8 cellular contexts compared by ENCODE assay signal in the genomic region with DNA sequence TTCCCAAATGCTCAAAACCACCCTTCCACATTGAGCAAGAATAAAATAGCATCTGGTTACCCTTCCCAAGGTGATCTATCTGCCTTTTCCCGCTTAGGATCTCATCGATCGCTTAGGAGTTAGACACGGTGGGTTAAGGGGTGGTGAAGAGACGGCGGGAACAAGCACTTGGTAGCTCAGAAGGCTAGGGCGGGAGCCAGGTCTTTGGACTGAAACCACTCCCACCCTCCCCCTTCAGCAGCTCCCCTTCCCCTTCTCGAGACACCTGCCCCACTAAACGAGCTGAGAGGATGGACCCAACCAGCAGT. TPM values are rescaled to one million over a fixed set of nuclear protein-coding genes. Genes with fewer than 3 reads are reported as not detected.
DNase-seq lines count a peak whose midpoint lies in the region; ATAC-seq, FAIRE-seq and TF ChIP-seq lines count a peak whose summit lies in the region.

No MANE protein-coding gene starts in this region.

- no peaks in the 10 kb centered on the region for H3K27me3 Mint-ChIP-seq in activated naive CD4-positive, alpha-beta T cell treated with anti-CD3 and anti-CD28 coated beads for 36 hours (ENCODE audit: low read depth)

- H3K9ac ChIP-seq in HUES6 (ENCODE audit: low read length): peak overlapping the region; percentile 86
- peak overlapping the region; percentile 45 to 92 for H3K9ac ChIP-seq in kidney (ENCODE audit: low read length in 2 of 2)

- peak overlapping the region; percentile 95 for H3K4me3 Mint-ChIP-seq in activated naive CD4-positive, alpha-beta T cell treated with anti-CD3 and anti-CD28 coated beads for 36 hours

- intact Hi-C loops in activated naive CD4-positive, alpha-beta T cell treated with anti-CD3 and anti-CD28 coated beads for 36 hours (cut with micrococcal nuclease): no loop called here
- intact Hi-C loops in kidney (cut with DNase I): no loop called here

- no peak for TF ChIP-seq POLR2A in suprapubic skin (IDR thresholded peaks at IDR 0.05)

- H3K4me3 ChIP-seq in HUES6 (ENCODE audit: low read depth, low read length) (peak overlapping the region; percentile 82), kidney (ENCODE audit: low read length in 2 of 2) (peak overlapping the region; percentile 85), suprapubic skin (peak overlapping the region; percentile 98)

- H3K4me1 ChIP-seq in HUES6 (ENCODE audit: control insufficient read depth, insufficient read depth, low read length): peaks cover 4% of the 10 kb centered on the region; the same call in 1 of the 2 replicates
- peaks cover 9 to 12% of the 10 kb centered on the region in 2 donors for H3K4me1 ChIP-seq in kidney (ENCODE audit: control insufficient read depth in 1 of 2, insufficient read depth in 1 of 2, low read depth in 1 of 2, low read length in 2 of 2)
- peaks cover 21% of the 10 kb centered on the region for H3K4me1 ChIP-seq in suprapubic skin

- CTCF ChIA-PET in activated naive CD4-positive, alpha-beta T cell treated with anti-CD3 and anti-CD28 coated beads for 36 hours (lab: Charles Lee): interaction anchor here (1.3 to 1.4 kb wide), 2 partner anchors 11 to 109 kb away, joined by 3 to 5 read pairs; a partner anchor contains a TSS

- H3K36me3 Mint-ChIP-seq in activated naive CD4-positive, alpha-beta T cell treated with anti-CD3 and anti-CD28 coated beads for 36 hours (ENCODE audit: low read depth): peaks cover 27% of the 10 kb centered on the region
- H3K36me3 Mint-ChIP-seq in activated naive CD4-positive, alpha-beta T cell treated with anti-CD3 and anti-CD28 coated beads, Interleukin-2, amount 50 U/mL, for 72 hours: peaks cover 17 to 28% of the 10 kb centered on the region in 2 donors

- ATAC-seq in activated naive CD4-positive, alpha-beta T cell treated with anti-CD3 and anti-CD28 coated beads, Interleukin-2, amount 50 U/mL, for 72 hours: no peak
- ATAC-seq in GM21529 (IDR thresholded peaks at IDR 0.05; ENCODE audit: unreplicated experiment) (no peak), HG03469 (IDR thresholded peaks at IDR 0.05; ENCODE audit: unreplicated experiment) (no peak)

- no peak for TF ChIP-seq EP300 in suprapubic skin (IDR thresholded peaks at IDR 0.05)

- no peaks in the 10 kb centered on the region for H3K27me3 ChIP-seq in HUES6 (ENCODE audit: control insufficient read depth, insufficient read depth, low read length)
- H3K27me3 ChIP-seq in suprapubic skin: no peaks in the 10 kb centered on the region

- H3K9me3 ChIP-seq in HUES6 (ENCODE audit: control insufficient read depth, insufficient read depth, low read depth, low read length) (no peaks in the 10 kb centered on the region), kidney (ENCODE audit: control insufficient read depth in 1 of 2, low read length in 2 of 2) (no peaks in the 10 kb centered on the region), suprapubic skin (no peaks in the 10 kb centered on the region)

- peak overlapping the region; percentile 64; the same call in 1 of the 2 replicates for H3K27ac ChIP-seq in HUES6 (ENCODE audit: low read depth, low read length)
- H3K27ac ChIP-seq in kidney (ENCODE audit: low read depth in 2 of 2, low read length in 2 of 2): peak overlapping the region in 1 of 2 donors; percentile 62
- peak overlapping the region; percentile 90 for H3K27ac ChIP-seq in suprapubic skin

- peak overlapping the region; percentile 99 for H3K27ac Mint-ChIP-seq in activated naive CD4-positive, alpha-beta T cell treated with anti-CD3 and anti-CD28 coated beads for 36 hours
- H3K27ac Mint-ChIP-seq in activated naive CD4-positive, alpha-beta T cell treated with anti-CD3 and anti-CD28 coated beads, Interleukin-2, amount 50 U/mL, for 72 hours: peak overlapping the region; percentile 99 to 100

- no peak for DNase-seq in activated naive CD4-positive, alpha-beta T cell treated with anti-CD3 and anti-CD28 coated beads for 36 hours
- DNase-seq in activated naive CD4-positive, alpha-beta T cell treated with anti-CD3 and anti-CD28 coated beads, Interleukin-2, amount 50 U/mL, for 16 hours: no peak
- DNase-seq in activated naive CD4-positive, alpha-beta T cell treated with anti-CD3 and anti-CD28 coated beads, Interleukin-2, amount 50 U/mL, for 72 hours (ENCODE audit: low spot score in 2 of 2): no peak
- no peak for DNase-seq in kidney
- no peak for DNase-seq in suprapubic skin (ENCODE audit: low spot score in 2 of 2)

- WGBS in suprapubic skin: under 1% methylated on average over 9 of the region's 9 CpGs

- TF ChIP-seq CTCF in kidney (IDR thresholded peaks at IDR 0.05; ENCODE audit: borderline replicate concordance, extremely low read depth, insufficient read depth) (no peak), suprapubic skin (IDR thresholded peaks at IDR 0.05) (no peak)

- H3K4me1 Mint-ChIP-seq in activated naive CD4-positive, alpha-beta T cell treated with anti-CD3 and anti-CD28 coated beads for 36 hours (ENCODE audit: low read depth): peaks cover 39% of the 10 kb centered on the region

- FAIRE-seq in kidney (lab: Jason Lieb, UNC): no peak

- H3K36me3 ChIP-seq in HUES6 (ENCODE audit: control insufficient read depth, insufficient read depth, low read length) (peaks cover 29% of the 10 kb centered on the region), kidney (ENCODE audit: control insufficient read depth in 1 of 2, insufficient read depth in 2 of 2, low read length in 2 of 2) (peaks cover 10 to 12% of the 10 kb centered on the region in 2 donors), suprapubic skin (peaks cover 28% of the 10 kb centered on the region)

- H3K9me3 Mint-ChIP-seq in activated naive CD4-positive, alpha-beta T cell treated with anti-CD3 and anti-CD28 coated beads for 36 hours: no peaks in the 10 kb centered on the region
- H3K9me3 Mint-ChIP-seq in activated naive CD4-positive, alpha-beta T cell treated with anti-CD3 and anti-CD28 coated beads, Interleukin-2, amount 50 U/mL, for 72 hours: no peaks in the 10 kb centered on the region

RNA-seq across cellular contexts. Expression of a gene that starts 0.5 kb away (rescaled TPM):
- total RNA-seq in activated naive CD4-positive, alpha-beta T cell treated with anti-CD3 and anti-CD28 coated beads for 36 hours: 10 to 100 TPM; 63.5 to 66.2 TPM
- total RNA-seq in activated naive CD4-positive, alpha-beta T cell treated with anti-CD3 and anti-CD28 coated beads, Interleukin-2, amount 50 U/mL, for 72 hours: 100 to 1,000 TPM in 1 of 2 donors, 10 to 100 TPM in 1; 84.6 to 107 TPM
- total RNA-seq in kidney (32.6 TPM), suprapubic skin (100 to 1,000 TPM in 1 of 4 donors, 10 to 100 TPM in 3; 30.4 to 152 (median 46.8) TPM)
- 22.4 TPM for polyA plus RNA-seq in kidney (ENCODE audit: insufficient read depth, low read depth, low replicate concordance)
